ENCODE assay signal across 9 cellular contexts in the genomic region with DNA sequence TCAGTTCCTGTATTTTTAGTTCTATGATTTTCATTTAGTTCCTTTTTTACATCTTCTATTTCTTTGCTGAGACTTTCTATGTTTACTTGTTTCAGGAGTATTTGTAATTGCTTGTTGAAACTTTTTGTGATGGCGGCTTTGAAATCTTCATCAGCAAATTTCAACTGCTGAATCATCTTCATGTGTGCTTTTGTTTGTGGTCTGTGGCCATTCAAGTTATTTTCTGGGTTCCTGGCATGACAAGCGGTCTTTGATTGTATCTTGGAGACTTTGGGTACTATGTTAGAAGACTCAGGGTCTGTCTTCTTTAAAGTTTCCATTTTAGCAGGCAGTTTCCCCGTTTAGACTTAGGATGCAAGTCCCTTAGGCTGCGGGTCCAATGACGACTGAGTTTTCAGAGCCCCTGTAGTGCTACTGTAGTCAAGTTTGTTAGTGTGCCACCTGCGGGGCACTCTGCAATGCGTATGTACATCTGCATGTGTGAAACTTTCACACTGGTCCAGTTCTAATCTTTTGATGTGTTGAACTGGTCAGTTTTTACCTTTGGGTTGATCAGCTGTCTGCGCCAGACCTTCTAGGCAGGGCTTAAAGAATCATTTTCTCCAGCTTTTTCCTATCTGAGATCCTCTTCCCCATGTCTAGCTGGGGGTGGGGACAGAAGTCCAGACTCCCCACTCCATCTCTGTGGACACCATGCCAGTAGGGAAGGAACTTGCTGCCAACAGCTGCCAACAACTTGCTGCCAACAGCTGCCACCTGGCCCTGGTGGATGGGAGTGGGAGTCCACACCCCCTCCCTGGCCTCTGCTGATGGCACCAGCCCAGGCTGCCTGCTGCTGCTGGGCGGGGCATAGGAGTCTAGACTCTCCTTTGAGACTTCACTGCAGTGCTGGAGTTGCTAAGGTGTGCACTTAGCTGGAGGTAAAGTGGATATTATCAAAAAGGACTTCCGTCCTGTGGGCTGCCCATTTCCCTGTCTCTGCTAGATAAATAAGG.
DNase-seq lines count a peak whose midpoint lies in the region; ATAC-seq and TF ChIP-seq lines count a peak whose summit lies in the region.
"Had no signal": no experiment of that assay in that cellular context is flagged by ENCODE, and none has a peak within 500 bp of the region (broad histone marks: within the 10 kb centered on the region; RNA-seq: fewer than 3 reads in every experiment).

No MANE protein-coding gene starts in this region.

- DNase-seq in NOMO-1 treated with DMSO at 0.1 percent for 48 hours (lab: John Stamatoyannopoulos, UW; ENCODE audit: unreplicated experiment), result peak; percentile 44
- DNase-seq in NOMO-1 treated with dmso at 0.1 percent for 144 hours (lab: John Stamatoyannopoulos, UW; ENCODE audit: unreplicated experiment), result no peak
- DNase-seq in NCI-H2171 treated with DMSO at 0.1 percent for 48 hours (lab: John Stamatoyannopoulos, UW), result peak; percentile 37
- peak; percentile 29 for DNase-seq in astrocyte of the hippocampus (ENCODE audit: low read depth, low spot score)
- peak; percentile 64 to 69 for DNase-seq in thyroid gland
- no peak for DNase-seq in DMS153 treated with DMSO at 0.1 percent for 48 hours (lab: John Stamatoyannopoulos, UW; ENCODE audit: unreplicated experiment)
- DNase-seq in activated CD4-positive, CD25-positive, alpha-beta regulatory T cell treated with anti-CD3 and anti-CD28 coated beads, Interleukin-2, amount 50 U/mL, for 72 hours, result no peak
- DNase-seq: IMR-90 had no signal

- no peak overlapping the region for H3K4me3 ChIP-seq in thyroid gland (replicated peaks in 1 of 3)

- WGBS in thyroid gland, 2 donors, result 63 to 67% methylated on average over 10 of the region's 10 CpGs

- TF ChIP-seq CTCF in thyroid gland (IDR thresholded peaks at IDR 0.05), result no peak

- no peak overlapping the region for H3K27ac ChIP-seq in thyroid gland

- H3K27me3 ChIP-seq in thyroid gland, result no peaks in the 10 kb centered on the region

- ATAC-seq in HG02885 (IDR thresholded peaks at IDR 0.05; ENCODE audit: poor library complexity, unreplicated experiment), result no peak

- H3K4me1 ChIP-seq in thyroid gland, result no peaks in the 10 kb centered on the region

- H3K36me3 ChIP-seq in thyroid gland, result no peaks in the 10 kb centered on the region

- H3K9me3 ChIP-seq in thyroid gland, result no peaks in the 10 kb centered on the region

- no peak for TF ChIP-seq POLR2A in thyroid gland (IDR thresholded peaks at IDR 0.05)

- intact Hi-C loops in thyroid gland (cut with DNase I), result no loop called here

Comparison
In these comparisons a context has a peak if more than half of its experiments do, and no peak if none do; other contexts are left out.
1. DNase-seq: peak in NOMO-1 treated with DMSO at 0.1 percent for 48 hours (single experiment), NCI-H2171 treated with DMSO at 0.1 percent for 48 hours (single experiment), astrocyte of the hippocampus (single experiment) and thyroid gland (2 of 2); none in NOMO-1 treated with dmso at 0.1 percent for 144 hours (single experiment), DMS153 treated with DMSO at 0.1 percent for 48 hours (single experiment) and activated CD4-positive, CD25-positive, alpha-beta regulatory T cell treated with anti-CD3 and anti-CD28 coated beads, Interleukin-2, amount 50 U/mL, for 72 hours (single experiment).